ENCODE assay signal across 1 cellular context in genomic region chrX:65575024-65575423, GRCh38.
TF ChIP-seq lines count a peak whose summit lies in the region.

No MANE protein-coding gene starts in this region.

TF ChIP-seq in H1, 55 proteins besides CTCF, POLR2A, EP300 and RAD21:
- TF ChIP-seq BRCA1 (IDR thresholded peaks at IDR 0.05; ENCODE audit: low read depth, low read length): no peak
- no peak for TF ChIP-seq GABPA (IDR thresholded peaks at IDR 0.05; ENCODE audit: borderline replicate concordance, insufficient read depth, low read length)
- no peak for TF ChIP-seq TCF12 (IDR thresholded peaks at IDR 0.05; ENCODE audit: low read depth, low read length)
- TF ChIP-seq POU5F1 (IDR thresholded peaks at IDR 0.05; ENCODE audit: low read depth, low read length): no peak
- TF ChIP-seq ATF2 (IDR thresholded peaks at IDR 0.05; ENCODE audit: low read length): no peak
- no peak for TF ChIP-seq BCL11A (IDR thresholded peaks at IDR 0.05; ENCODE audit: low read depth in 2 of 2, low read length in 2 of 2)
- TF ChIP-seq MAX (IDR thresholded peaks at IDR 0.05): no peak
- TF ChIP-seq SIRT6 (IDR thresholded peaks at IDR 0.05; ENCODE audit: low read length): no peak
- TF ChIP-seq CBX5 (IDR thresholded peaks at IDR 0.05; ENCODE audit: low read depth, low read length): no peak
- TF ChIP-seq SP1 (IDR thresholded peaks at IDR 0.05; ENCODE audit: low read depth, low read length): no peak
- TF ChIP-seq CTBP2 (IDR thresholded peaks at IDR 0.05; ENCODE audit: borderline replicate concordance, insufficient read depth, insufficient read length, low read length): no peak
- TF ChIP-seq EGR1 (IDR thresholded peaks at IDR 0.05; ENCODE audit: borderline replicate concordance, low read depth, low read length): no peak
- TF ChIP-seq SIX5 (IDR thresholded peaks at IDR 0.05; ENCODE audit: low read depth, low read length): no peak
- TF ChIP-seq HDAC2 (IDR thresholded peaks at IDR 0.05; ENCODE audit: borderline replicate concordance in 1 of 2, low read depth in 2 of 2, low read length in 2 of 2): no peak
- TF ChIP-seq ZNF274 (IDR thresholded peaks at IDR 0.05; ENCODE audit: borderline replicate concordance, extremely low read depth, low read length): no peak
- TF ChIP-seq SIN3A (conservative IDR thresholded peaks at IDR 0.05 in 1 of 2, IDR thresholded peaks at IDR 0.05 in 1 of 2; ENCODE audit: low read depth in 1 of 2, low read length in 2 of 2): no peak
- no peak for TF ChIP-seq SUZ12 (IDR thresholded peaks at IDR 0.05; ENCODE audit: low read length)
